9 cellular contexts compared by ENCODE assay signal in genomic region chr4:139223682-139224317, GRCh38. TPM values are rescaled to one million over a fixed set of nuclear protein-coding genes. Genes with fewer than 3 reads are reported as not detected.
DNase-seq lines count a peak whose midpoint lies in the region; ATAC-seq and TF ChIP-seq lines count a peak whose summit lies in the region.
"Had no signal": no experiment of that assay in that cellular context is flagged by ENCODE, and none has a peak within 500 bp of the region (broad histone marks: within the 10 kb centered on the region; RNA-seq: fewer than 3 reads in every experiment).

No MANE protein-coding gene starts in this region.

- H3K9me3 Mint-ChIP-seq in CD4-positive, alpha-beta T cell = no peaks in the 10 kb centered on the region

- no peaks in the 10 kb centered on the region for H3K27me3 ChIP-seq in Peyer's patch
- H3K27me3 ChIP-seq in CD4-positive, alpha-beta T cell (ENCODE audit: control insufficient read depth, insufficient read depth, low read length) = no peaks in the 10 kb centered on the region
- H3K27me3 ChIP-seq: ovary had no signal

- CTCF ChIA-PET in CD4-positive, alpha-beta T cell (lab: Charles Lee) = interaction anchor here (1.0 kb wide), 1 partner anchor 72 kb away, joined by 3 read pairs; no protein-coding TSS in a partner anchor

- no peaks in the 10 kb centered on the region for H3K27me3 Mint-ChIP-seq in CD4-positive, alpha-beta T cell

- ATAC-seq in GM18907 (IDR thresholded peaks at IDR 0.05; ENCODE audit: unreplicated experiment) = peak; percentile 58
- no peak for ATAC-seq in HG02588 (IDR thresholded peaks at IDR 0.05; ENCODE audit: unreplicated experiment)
- ATAC-seq in CD4-positive, alpha-beta T cell (ENCODE audit: poor library complexity) = no peak

- no peak for TF ChIP-seq POLR2A in Peyer's patch (IDR thresholded peaks at IDR 0.05)

- H3K4me3 ChIP-seq in astrocyte of the spinal cord (ENCODE audit: low read depth, low read length) (no peak overlapping the region), Peyer's patch (no peak overlapping the region)
- H3K4me3 ChIP-seq: ovary, thoracic aorta had no signal

- no peaks in the 10 kb centered on the region for H3K9me3 ChIP-seq in Peyer's patch
- H3K9me3 ChIP-seq in CD4-positive, alpha-beta T cell (ENCODE audit: control insufficient read depth, low read length) = no peaks in the 10 kb centered on the region
- H3K9me3 ChIP-seq: ovary, thoracic aorta had no signal

- no peak overlapping the region for H3K27ac Mint-ChIP-seq in CD4-positive, alpha-beta T cell

- no peaks in the 10 kb centered on the region for H3K4me1 Mint-ChIP-seq in CD4-positive, alpha-beta T cell (ENCODE audit: low read depth)

- POLR2A ChIA-PET in CD4-positive, alpha-beta T cell (lab: Charles Lee) = no interaction called here

- H3K4me1 ChIP-seq in Peyer's patch = no peaks in the 10 kb centered on the region

- H3K27ac ChIP-seq in Peyer's patch = no peak overlapping the region
- H3K27ac ChIP-seq in CD4-positive, alpha-beta T cell (ENCODE audit: low read depth, low read length) = no peak overlapping the region
- H3K27ac ChIP-seq: ovary, thoracic aorta had no signal

- DNase-seq in KBM-7 = peak; percentile 23
- DNase-seq in astrocyte of the spinal cord (ENCODE audit: low read depth, low spot score) = peak; percentile 75
- peak; percentile 54 for DNase-seq in occipital lobe (lab: John Stamatoyannopoulos, UW)
- no peak for DNase-seq in Peyer's patch
- no peak for DNase-seq in CD4-positive, alpha-beta T cell
- DNase-seq: ovary had no signal

- intact Hi-C loops in CD4-positive, alpha-beta T cell (cut with DNase I, micrococcal nuclease) = loop anchor here in 1 of 2 experiments (10.0 kb wide), 1 partner anchor 311 kb away; no protein-coding TSS in a partner anchor

- no peaks in the 10 kb centered on the region for H3K36me3 ChIP-seq in Peyer's patch
- H3K36me3 ChIP-seq: ovary, thoracic aorta had no signal

- in situ Hi-C loops in KBM-7 (cut with MboI; ENCODE audit: low pct_unique_long_range_greater_than_20kb, low sequenced_read_pairs) = no loop called here
- in situ Hi-C loops in astrocyte of the spinal cord (cut with HindIII; ENCODE audit: low sequenced_read_pairs) = no loop called here

- H3K4me3 Mint-ChIP-seq in CD4-positive, alpha-beta T cell = no peak overlapping the region

- H3K36me3 Mint-ChIP-seq in CD4-positive, alpha-beta T cell (ENCODE audit: low read depth) = no peaks in the 10 kb centered on the region

- TF ChIP-seq CTCF in astrocyte of the spinal cord (IDR thresholded peaks at IDR 0.05; ENCODE audit: low read depth, low read length) (no peak), Peyer's patch (IDR thresholded peaks at IDR 0.05) (no peak)
- no peak for TF ChIP-seq CTCF in CD4-positive, alpha-beta T cell (IDR thresholded peaks at IDR 0.05)

RNA-seq across cellular contexts. Expression of gene ELF2, which starts 46.8 kb away (rescaled TPM):
- total RNA-seq in occipital lobe = 152 TPM
- total RNA-seq in Peyer's patch = 10 to 100 TPM; 47.1 to 75.1 (median 54.4) TPM
- 10 to 100 TPM; 83.3 to 84.1 TPM for total RNA-seq in CD4-positive, alpha-beta T cell

RNA-seq across cellular contexts. Expression of gene MGARP, which starts 56.2 kb away (rescaled TPM):
- 1.2 TPM for total RNA-seq in occipital lobe
- not detected for total RNA-seq in Peyer's patch
- not detected for total RNA-seq in CD4-positive, alpha-beta T cell

Comparison
In these comparisons a context has a peak if more than half of its experiments do, and no peak if none do; other contexts are left out.
1. DNase-seq: peak in KBM-7 (single experiment), astrocyte of the spinal cord (single experiment) and occipital lobe (single experiment); none in Peyer's patch (0 of 3) and CD4-positive, alpha-beta T cell (0 of 10).